Comparison of ENCODE assay signal across 8 cellular contexts in the genomic region with DNA sequence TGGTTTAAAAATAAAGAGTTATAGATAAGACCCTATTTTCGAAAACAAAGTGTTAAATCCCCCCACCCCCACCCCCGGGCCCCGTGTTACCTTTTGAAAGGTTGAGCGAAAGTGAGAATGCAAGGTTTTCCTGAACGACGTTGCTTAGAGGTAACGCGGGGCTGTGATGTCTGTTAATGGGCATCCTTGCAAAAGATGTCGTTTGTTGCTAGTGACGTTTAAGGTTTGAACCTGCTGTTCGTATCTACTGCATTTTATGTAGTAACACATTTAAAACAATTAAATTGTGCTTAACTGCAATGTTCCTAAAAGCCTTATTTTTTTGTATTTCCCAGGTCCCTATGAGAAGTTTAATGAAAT. TPM values are rescaled to one million over a fixed set of nuclear protein-coding genes. Genes with fewer than 3 reads are reported as not detected.
DNase-seq lines count a peak whose midpoint lies in the region; ATAC-seq and TF ChIP-seq lines count a peak whose summit lies in the region.

No MANE protein-coding gene starts in this region.

- CTCF ChIA-PET in CD8-positive, alpha-beta memory T cell (lab: Charles Lee), result interaction anchor here (2.0 kb wide), 1 partner anchor 13 kb away, joined by 4 read pairs; no protein-coding TSS in a partner anchor

- POLR2A ChIA-PET in CD8-positive, alpha-beta memory T cell (lab: Charles Lee), result interaction anchor here (0.7 to 1.1 kb wide), 2 partner anchors 25 to 90 kb away, joined by 3 to 4 read pairs; no protein-coding TSS in a partner anchor

- in situ Hi-C loops in gastrocnemius medialis (cut with MboI; ENCODE audit: low sequenced_read_pairs in 4 of 4), result no loop called here

- intact Hi-C loops in gastrocnemius medialis (cut with DNase I; ENCODE audit: low total_unique reads), result no loop called here

- peak overlapping the region; percentile 91 to 100 (median 97) for H3K4me3 Mint-ChIP-seq in CD8-positive, alpha-beta memory T cell

- H3K4me3 ChIP-seq in CD8-positive, alpha-beta memory T cell (ENCODE audit: low read length), result peak overlapping the region; percentile 95
- H3K4me3 ChIP-seq in fibroblast of the aortic adventitia (ENCODE audit: low read depth, low read length) (peak overlapping the region; percentile 84), gastrocnemius medialis (peak overlapping the region; percentile 80 to 94 (median 82))

- ATAC-seq in gastrocnemius medialis (no peak), HG02623 (IDR thresholded peaks at IDR 0.05; ENCODE audit: unreplicated experiment) (no peak), HG02642 (IDR thresholded peaks at IDR 0.05; ENCODE audit: poor library complexity, unreplicated experiment) (no peak)

- no peaks in the 10 kb centered on the region for H3K36me3 ChIP-seq in CD8-positive, alpha-beta memory T cell (ENCODE audit: insufficient read depth, low read length)
- no peaks in the 10 kb centered on the region for H3K36me3 ChIP-seq in gastrocnemius medialis

- TF ChIP-seq CTCF in fibroblast of the aortic adventitia (IDR thresholded peaks at IDR 0.05; ENCODE audit: insufficient read depth, low read length) (no peak), gastrocnemius medialis (IDR thresholded peaks at IDR 0.05 in 4 of 5, conservative IDR thresholded peaks at IDR 0.05 in 1 of 5) (no peak)

- no peaks in the 10 kb centered on the region for H3K9me3 Mint-ChIP-seq in CD8-positive, alpha-beta memory T cell

- H3K27ac ChIP-seq in CD8-positive, alpha-beta memory T cell (ENCODE audit: low read depth, low read length), result peak overlapping the region; percentile 90
- H3K27ac ChIP-seq in gastrocnemius medialis, result peak overlapping the region; percentile 86 to 93 (median 89)

- no peak for TF ChIP-seq POLR2A in gastrocnemius medialis (IDR thresholded peaks at IDR 0.05)

- H3K27me3 ChIP-seq in CD8-positive, alpha-beta memory T cell (ENCODE audit: insufficient read depth, low read length, poor library complexity, severe bottlenecking), result no peaks in the 10 kb centered on the region
- no peaks in the 10 kb centered on the region for H3K27me3 ChIP-seq in gastrocnemius medialis

- H3K4me1 ChIP-seq in CD8-positive, alpha-beta memory T cell (ENCODE audit: insufficient read depth, low read length), result peaks cover 48% of the 10 kb centered on the region
- peaks cover 42% of the 10 kb centered on the region in 2 donors for H3K4me1 ChIP-seq in gastrocnemius medialis

- H3K36me3 Mint-ChIP-seq in CD8-positive, alpha-beta memory T cell, result peaks cover 0 to 23% (median 0%) of the 10 kb centered on the region in 3 donors

- H3K27me3 Mint-ChIP-seq in CD8-positive, alpha-beta memory T cell, result no peaks in the 10 kb centered on the region

- H3K9me3 ChIP-seq in CD8-positive, alpha-beta memory T cell (ENCODE audit: low read length), result no peaks in the 10 kb centered on the region
- H3K9me3 ChIP-seq in gastrocnemius medialis, result no peaks in the 10 kb centered on the region

- peaks cover 50 to 69% (median 67%) of the 10 kb centered on the region in 3 donors for H3K4me1 Mint-ChIP-seq in CD8-positive, alpha-beta memory T cell

- peak in 3 of 5 donors; percentile 5 to 48 (median 42) for DNase-seq in CD8-positive, alpha-beta memory T cell
- peak; percentile 23 for DNase-seq in HuH-7 (ENCODE audit: low spot score)
- DNase-seq in activated CD4-positive, alpha-beta T cell treated with anti-CD3 and anti-CD28 coated beads, Interleukin-2, amount 50 U/mL, for 4 hours, result peak; percentile 3 to 11
- DNase-seq in fibroblast of the aortic adventitia (ENCODE audit: low read depth), result no peak
- DNase-seq in gastrocnemius medialis, result no peak
- DNase-seq in mesenteric fat pad (ENCODE audit: low spot score), result no peak

- peak overlapping the region; percentile 91 to 100 (median 98) for H3K27ac Mint-ChIP-seq in CD8-positive, alpha-beta memory T cell

RNA-seq across cellular contexts. Expression of gene CPSF6, which starts 1.2 kb away (rescaled TPM):
- total RNA-seq in CD8-positive, alpha-beta memory T cell, result 100 to 1,000 TPM; 113 to 114 TPM
- polyA plus RNA-seq in CD8-positive, alpha-beta memory T cell, result 52.5 TPM
- total RNA-seq in fibroblast of the aortic adventitia (ENCODE audit: low replicate concordance) (13.4 and 25.8 TPM in 2 replicates), gastrocnemius medialis (10 to 100 TPM; 10.4 to 27.6 (median 18.6) TPM), mesenteric fat pad (44.7 TPM)

Comparison
In these comparisons a context has a peak if more than half of its experiments do, and no peak if none do; other contexts are left out.
1. DNase-seq: peak in CD8-positive, alpha-beta memory T cell (3 of 5), HuH-7 (single experiment) and activated CD4-positive, alpha-beta T cell treated with anti-CD3 and anti-CD28 coated beads, Interleukin-2, amount 50 U/mL, for 4 hours (2 of 2); none in fibroblast of the aortic adventitia (single experiment), gastrocnemius medialis (0 of 2) and mesenteric fat pad (single experiment).
2. Peak in every context shown above with its lines, with median percentiles within 50 percentile points of each other: H3K4me3 ChIP-seq.